In genomic region chr5:88489433-88489832, GRCh38 we compare ENCODE assay signal across 28 cellular contexts.
"Had no signal": no experiment of that assay in that cellular context is flagged by ENCODE, and none has a peak within 500 bp of the region (broad histone marks: within the 10 kb centered on the region; RNA-seq: fewer than 3 reads in every experiment).

No MANE protein-coding gene starts in this region.

- ATAC-seq: activated naive CD8-positive, alpha-beta T cell treated with anti-CD3 and anti-CD28 coated beads, Interleukin-2, amount 50 U/mL, for 24 hours; activated T-cell treated with anti-CD3 and anti-CD28 coated beads, Interleukin-2, amount 50 U/mL, for 4 hours; body of pancreas; effector memory CD8-positive, alpha-beta T cell; foreskin keratinocyte; gastrocnemius medialis; heart left ventricle had no signal

- H3K4me1 ChIP-seq: adrenal gland, body of pancreas, breast epithelium, colonic mucosa, esophagus muscularis mucosa, foreskin keratinocyte, gastrocnemius medialis, heart left ventricle had no signal

- H2AFZ ChIP-seq: hepatocyte had no signal

- H3K27ac ChIP-seq: adrenal gland, body of pancreas, breast epithelium, cardiac muscle cell, colonic mucosa, esophagus muscularis mucosa, foreskin keratinocyte, gastrocnemius medialis, heart left ventricle, hepatocyte had no signal

- DNase-seq: activated CD4-positive, alpha-beta memory T cell treated with anti-CD3 and anti-CD28 coated beads, Interleukin-2, amount 10 ng/mL, durations not matched to agents 7 days and 5 days; activated CD4-positive, alpha-beta T cell treated with anti-CD3 and anti-CD28 coated beads for 1 hour; activated CD4-positive, alpha-beta T cell treated with anti-CD3 and anti-CD28 coated beads for 4 hours; activated CD4-positive, alpha-beta T cell treated with anti-CD3 and anti-CD28 coated beads, Interleukin-2, amount 10 ng/mL, durations not matched to agents 7 days and 5 days; activated CD4-positive, alpha-beta T cell treated with anti-CD3 and anti-CD28 coated beads, Interleukin-2, amount 50 U/mL, for 4 hours; activated effector memory CD4-positive, alpha-beta T cell treated with anti-CD3 and anti-CD28 coated beads, Interleukin-2, amount 50 U/mL, for 16 hours; activated naive CD4-positive, alpha-beta T cell treated with anti-CD3 and anti-CD28 coated beads for 36 hours; activated naive CD8-positive, alpha-beta T cell treated with anti-CD3 and anti-CD28 coated beads for 36 hours; activated naive CD8-positive, alpha-beta T cell treated with anti-CD3 and anti-CD28 coated beads, Interleukin-2, amount 50 U/mL, for 24 hours; activated T-cell treated with anti-CD3 and anti-CD28 coated beads, Interleukin-2, amount 50 U/mL, for 4 hours; adrenal gland; aorta; body of pancreas; central memory CD4-positive, alpha-beta T cell; cerebellar nuclear complex; colonic mucosa; effector CD4-positive, alpha-beta T cell; effector memory CD8-positive, alpha-beta T cell; erythroblast; foreskin keratinocyte; gastrocnemius medialis; glutamatergic neuron; heart left ventricle; T-helper 2 cell had no signal

- H3K9me3 ChIP-seq: adrenal gland, body of pancreas, breast epithelium, colonic mucosa, esophagus muscularis mucosa, gastrocnemius medialis, heart left ventricle had no signal

- H3K4me2 ChIP-seq: hepatocyte had no signal

- H3K4me3 ChIP-seq: adrenal gland, body of pancreas, breast epithelium, cardiac muscle cell, colonic mucosa, esophagus muscularis mucosa, gastrocnemius medialis, heart left ventricle, hepatocyte had no signal

- H3K36me3 ChIP-seq: adrenal gland, breast epithelium, cardiac muscle cell, colonic mucosa, esophagus muscularis mucosa, gastrocnemius medialis, heart left ventricle had no signal

- H3K79me2 ChIP-seq: hepatocyte had no signal

- H3K27me3 ChIP-seq: adrenal gland, body of pancreas, breast epithelium, cardiac muscle cell, esophagus muscularis mucosa, foreskin keratinocyte, gastrocnemius medialis, hepatocyte had no signal
